ENCODE assay signal across 1 cellular context in the genomic region with DNA sequence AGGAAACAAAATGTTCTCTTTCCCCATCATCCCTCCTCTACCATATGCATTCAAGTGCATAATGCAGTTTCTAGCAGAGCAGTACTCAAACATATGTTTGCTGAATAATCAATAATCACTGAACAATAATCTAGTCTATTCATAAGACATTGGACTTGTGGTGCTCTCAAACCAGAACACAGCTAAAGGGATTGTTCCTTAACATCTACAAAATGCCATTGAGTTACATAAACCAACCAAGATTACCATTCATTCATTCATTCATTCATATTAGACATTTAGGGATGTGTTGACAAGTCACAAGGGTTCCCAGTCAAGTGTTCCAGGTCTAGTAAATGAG.
TF ChIP-seq lines count a peak whose summit lies in the region.

No MANE protein-coding gene starts in this region.

TF ChIP-seq in endothelial cell of umbilical vein, 7 proteins besides CTCF, POLR2A, EP300 and RAD21:
- TF ChIP-seq, protein P1, sequence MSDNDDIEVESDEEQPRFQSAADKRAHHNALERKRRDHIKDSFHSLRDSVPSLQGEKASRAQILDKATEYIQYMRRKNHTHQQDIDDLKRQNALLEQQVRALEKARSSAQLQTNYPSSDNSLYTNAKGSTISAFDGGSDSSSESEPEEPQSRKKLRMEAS (IDR thresholded peaks at IDR 0.05; ENCODE audit: insufficient read depth, insufficient read length) = no peak
- TF ChIP-seq JUN (IDR thresholded peaks at IDR 0.05; ENCODE audit: borderline replicate concordance, insufficient read depth, insufficient read length, low read depth) (no peak), POLR2AphosphoS5 (IDR thresholded peaks at IDR 0.05; ENCODE audit: insufficient read depth, low read depth, low read length) (no peak), GATA2 (IDR thresholded peaks at IDR 0.05; ENCODE audit: insufficient read depth, insufficient read length, low read depth, low read length) (no peak), FOS (IDR thresholded peaks at IDR 0.05; ENCODE audit: borderline replicate concordance, insufficient read depth, low read length) (no peak), EZH2 (IDR thresholded peaks at IDR 0.05; ENCODE audit: borderline replicate concordance, low read depth, low read length, severe bottlenecking) (no peak), MYC (IDR thresholded peaks at IDR 0.05; ENCODE audit: low read depth, low read length) (no peak)
